ENCODE assay signal across 8 cellular contexts in genomic region chr7:17298840-17299476, GRCh38. TPM values are rescaled to one million over a fixed set of nuclear protein-coding genes. Genes with fewer than 3 reads are reported as not detected.
A peak's percentile ranks its signal among the peaks of the same experiment; 100 is the strongest.
DNase-seq lines count a peak whose midpoint lies in the region; ATAC-seq lines count a peak whose summit lies in the region.

No MANE protein-coding gene starts in this region.

- peaks cover 19% of the 10 kb centered on the region for H3K4me1 ChIP-seq in SJSA1 (replicated peaks)
- no peaks in the 10 kb centered on the region for H3K4me1 ChIP-seq in right cardiac atrium (ENCODE audit: control insufficient read depth, insufficient read depth, low read length)

- no peaks in the 10 kb centered on the region for H3K27me3 ChIP-seq in SJSA1 (replicated peaks)
- H3K27me3 ChIP-seq in right cardiac atrium (ENCODE audit: control insufficient read depth, insufficient read depth), result no peaks in the 10 kb centered on the region

- WGBS in right cardiac atrium, result under 1% methylated on average over 80 of the region's 80 CpGs

- POLR2A ChIA-PET in activated naive CD8-positive, alpha-beta T cell treated with anti-CD3 and anti-CD28 coated beads, Interleukin-2, amount 10 ng/mL, durations not matched to agents 7 days and 5 days (lab: Charles Lee), result interaction anchor here (0.6 to 1.8 kb wide), 30 partner anchors 24 to 878 kb away, joined by 3 to 15 read pairs (median 4); partner anchors contain the start of genes ANKMY2 and BZW2

- H3K9me3 Mint-ChIP-seq in activated naive CD8-positive, alpha-beta T cell treated with anti-CD3 and anti-CD28 coated beads, Interleukin-2, amount 10 ng/mL, durations not matched to agents 7 days and 5 days, result peaks cover 4% of the 10 kb centered on the region

- H3K4me3 ChIP-seq in SJSA1 (peak overlapping the region; percentile 91), right cardiac atrium (ENCODE audit: low read length) (peak overlapping the region; percentile 78)

- peak overlapping the region; percentile 96 for H3K27ac Mint-ChIP-seq in activated naive CD8-positive, alpha-beta T cell treated with anti-CD3 and anti-CD28 coated beads, Interleukin-2, amount 10 ng/mL, durations not matched to agents 7 days and 5 days

- peak; percentile 33 for ATAC-seq in HG03097 (IDR thresholded peaks at IDR 0.05; ENCODE audit: low FRiP score, unreplicated experiment)
- peak; percentile 60 for ATAC-seq in activated naive CD8-positive, alpha-beta T cell treated with anti-CD3 and anti-CD28 coated beads, Interleukin-2, amount 10 ng/mL, durations not matched to agents 7 days and 5 days (ENCODE audit: low read depth)
- ATAC-seq in right cardiac atrium, result peak; percentile 60 to 69
- peak; percentile 49 for ATAC-seq in sciatic nerve

- DNase-seq in SHP77 (lab: John Stamatoyannopoulos, UW) (peak; percentile 22 to 56), SHP77 treated with DMSO at 0.1 percent for 48 hours (lab: John Stamatoyannopoulos, UW) (no peak), SJSA1 (ENCODE audit: low read depth in 1 of 2, low spot score in 2 of 2) (peak in 1 of 2 experiments; percentile 49), right cardiac atrium (peak; percentile 52 to 82 (median 81)), sciatic nerve (ENCODE audit: low spot score) (peak; percentile 77), NCI-H1694 treated with DMSO at 0.1 percent for 48 hours (lab: John Stamatoyannopoulos, UW) (no peak)
- peak; percentile 77 for DNase-seq in activated naive CD8-positive, alpha-beta T cell treated with anti-CD3 and anti-CD28 coated beads, Interleukin-2, amount 10 ng/mL, durations not matched to agents 7 days and 5 days

- peaks cover 21% of the 10 kb centered on the region for H3K4me1 Mint-ChIP-seq in activated naive CD8-positive, alpha-beta T cell treated with anti-CD3 and anti-CD28 coated beads, Interleukin-2, amount 10 ng/mL, durations not matched to agents 7 days and 5 days

- H3K36me3 Mint-ChIP-seq in activated naive CD8-positive, alpha-beta T cell treated with anti-CD3 and anti-CD28 coated beads, Interleukin-2, amount 10 ng/mL, durations not matched to agents 7 days and 5 days, result peaks cover 10% of the 10 kb centered on the region

- H3K4me3 Mint-ChIP-seq in activated naive CD8-positive, alpha-beta T cell treated with anti-CD3 and anti-CD28 coated beads, Interleukin-2, amount 10 ng/mL, durations not matched to agents 7 days and 5 days, result peak overlapping the region; percentile 97

- no peaks in the 10 kb centered on the region for H3K9me3 ChIP-seq in SJSA1 (replicated peaks)
- no peaks in the 10 kb centered on the region for H3K9me3 ChIP-seq in right cardiac atrium (ENCODE audit: control insufficient read depth, low read length)

- no peaks in the 10 kb centered on the region for H3K27me3 Mint-ChIP-seq in activated naive CD8-positive, alpha-beta T cell treated with anti-CD3 and anti-CD28 coated beads, Interleukin-2, amount 10 ng/mL, durations not matched to agents 7 days and 5 days

- peaks cover 7% of the 10 kb centered on the region for H3K36me3 ChIP-seq in SJSA1

- intact Hi-C loops in right cardiac atrium (cut with DNase I) (loop anchor here in 2 of 4 donors (10.0 kb wide), 2 partner anchors 64 to 314 kb away; no protein-coding TSS in a partner anchor), sciatic nerve (cut with DNase I) (loop anchor here (5.0 kb wide), 1 partner anchor 307 kb away; no protein-coding TSS in a partner anchor)

- H3K27ac ChIP-seq in SJSA1 (peak overlapping the region; percentile 53), right cardiac atrium (ENCODE audit: low read length) (peak overlapping the region; percentile 80)

RNA-seq across cellular contexts. Expression of gene AHR, which starts 0.5 kb away (rescaled TPM):
- 57.0 and 64.1 TPM in 2 replicates for total RNA-seq in SJSA1 (2014; rRNA removed; shearing (Covaris generic))
- 10 to 100 TPM; 49.0 to 50.6 TPM for total RNA-seq in activated naive CD8-positive, alpha-beta T cell treated with anti-CD3 and anti-CD28 coated beads, Interleukin-2, amount 10 ng/mL, durations not matched to agents 7 days and 5 days
- total RNA-seq in right cardiac atrium (10 to 100 TPM; 17.4 to 30.3 (median 27.3) TPM), sciatic nerve (288 TPM)
- 7.6 TPM for polyA plus RNA-seq in right cardiac atrium

Comparison
In these comparisons a context has a peak if more than half of its experiments do, and no peak if none do; other contexts are left out.
1. DNase-seq: peak in SHP77 (2 of 2), activated naive CD8-positive, alpha-beta T cell treated with anti-CD3 and anti-CD28 coated beads, Interleukin-2, amount 10 ng/mL, durations not matched to agents 7 days and 5 days (single experiment), right cardiac atrium (3 of 3) and sciatic nerve (single experiment); none in SHP77 treated with DMSO at 0.1 percent for 48 hours (single experiment) and NCI-H1694 treated with DMSO at 0.1 percent for 48 hours (single experiment).
2. Peak in every context shown above with its lines, with median percentiles within 50 percentile points of each other: ATAC-seq.